ENCODE assay signal across 1 cellular context in the genomic region with DNA sequence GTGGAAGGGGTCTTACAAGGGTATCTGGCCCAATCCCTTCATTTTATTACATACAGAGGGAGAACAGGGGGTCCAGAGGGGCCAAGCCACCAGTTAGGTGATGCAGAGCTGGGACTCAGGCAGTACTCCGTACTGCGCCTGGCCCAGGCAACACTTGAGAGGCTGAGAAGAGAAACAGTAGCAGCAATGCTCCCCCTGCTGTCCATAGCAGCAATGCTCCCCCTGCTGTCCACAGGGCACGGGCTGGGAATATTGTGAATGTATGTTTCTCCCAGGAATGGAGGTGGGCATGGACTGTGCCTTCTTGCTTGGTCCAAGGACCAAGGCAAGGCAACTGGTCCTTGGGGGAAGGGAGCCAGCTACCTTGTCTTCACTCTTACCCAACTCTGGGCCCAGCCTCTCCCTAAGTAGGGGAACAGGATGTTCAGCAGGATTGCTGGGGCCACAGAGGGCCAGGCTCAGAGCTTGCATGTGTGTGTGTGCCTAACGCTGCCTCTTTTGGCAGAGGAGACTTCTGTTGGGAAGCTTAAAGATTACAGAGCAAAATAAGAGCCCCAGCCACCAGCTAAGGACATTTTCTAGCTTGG.
TF ChIP-seq lines count a peak whose summit lies in the region.

No MANE protein-coding gene starts in this region.

TF ChIP-seq in HepG2, 621 proteins besides CTCF, POLR2A, EP300 and RAD21 (continued from another document and continues in another):
- TF ChIP-seq, protein P1, sequence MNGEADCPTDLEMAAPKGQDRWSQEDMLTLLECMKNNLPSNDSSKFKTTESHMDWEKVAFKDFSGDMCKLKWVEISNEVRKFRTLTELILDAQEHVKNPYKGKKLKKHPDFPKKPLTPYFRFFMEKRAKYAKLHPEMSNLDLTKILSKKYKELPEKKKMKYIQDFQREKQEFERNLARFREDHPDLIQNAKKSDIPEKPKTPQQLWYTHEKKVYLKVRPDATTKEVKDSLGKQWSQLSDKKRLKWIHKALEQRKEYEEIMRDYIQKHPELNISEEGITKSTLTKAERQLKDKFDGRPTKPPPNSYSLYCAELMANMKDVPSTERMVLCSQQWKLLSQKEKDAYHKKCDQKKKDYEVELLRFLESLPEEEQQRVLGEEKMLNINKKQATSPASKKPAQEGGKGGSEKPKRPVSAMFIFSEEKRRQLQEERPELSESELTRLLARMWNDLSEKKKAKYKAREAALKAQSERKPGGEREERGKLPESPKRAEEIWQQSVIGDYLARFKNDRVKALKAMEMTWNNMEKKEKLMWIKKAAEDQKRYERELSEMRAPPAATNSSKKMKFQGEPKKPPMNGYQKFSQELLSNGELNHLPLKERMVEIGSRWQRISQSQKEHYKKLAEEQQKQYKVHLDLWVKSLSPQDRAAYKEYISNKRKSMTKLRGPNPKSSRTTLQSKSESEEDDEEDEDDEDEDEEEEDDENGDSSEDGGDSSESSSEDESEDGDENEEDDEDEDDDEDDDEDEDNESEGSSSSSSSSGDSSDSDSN (CRISPR knock-in tag; IDR thresholded peaks at IDR 0.05): no peak
- TF ChIP-seq ZNF770 (CRISPR knock-in tag; IDR thresholded peaks at IDR 0.05) (no peak), TCF7L2 (IDR thresholded peaks at IDR 0.05; ENCODE audit: low read depth, low read length) (no peak), HMGXB4 (CRISPR knock-in tag; IDR thresholded peaks at IDR 0.05; ENCODE audit: borderline replicate concordance in 1 of 2, low read depth in 1 of 2) (peak; percentile 65 to 90), ZNF556 (CRISPR knock-in tag; IDR thresholded peaks at IDR 0.05; ENCODE audit: borderline replicate concordance) (no peak), RFX1 (IDR thresholded peaks at IDR 0.05) (no peak), ZNF746 (CRISPR knock-in tag; IDR thresholded peaks at IDR 0.05) (no peak), HDAC1 (CRISPR knock-in tag; IDR thresholded peaks at IDR 0.05) (no peak), RBM22 (optimal IDR thresholded peaks at IDR 0.05; ENCODE audit: low read length) (no peak), KAT2B (IDR thresholded peaks at IDR 0.05; ENCODE audit: borderline replicate concordance, low read depth, low read length) (no peak), SOX6 (IDR thresholded peaks at IDR 0.05) (no peak), SOX6 (CRISPR knock-in tag; IDR thresholded peaks at IDR 0.05) (no peak; the same call in 1 of the 2 replicates), ZNF747 (CRISPR knock-in tag; IDR thresholded peaks at IDR 0.05; ENCODE audit: borderline replicate concordance) (no peak), ZNF674 (CRISPR knock-in tag; IDR thresholded peaks at IDR 0.05; ENCODE audit: low read depth) (no peak), ISL2 (CRISPR knock-in tag; IDR thresholded peaks at IDR 0.05) (no peak), ZNF121 (CRISPR knock-in tag; IDR thresholded peaks at IDR 0.05) (no peak), ZNF672 (CRISPR knock-in tag; IDR thresholded peaks at IDR 0.05) (no peak), POLR2AphosphoS2 (IDR thresholded peaks at IDR 0.05; ENCODE audit: low read depth, low read length) (no peak), PHF5A (CRISPR knock-in tag; IDR thresholded peaks at IDR 0.05; ENCODE audit: low read depth, unreplicated experiment) (no peak), ATF7 (IDR thresholded peaks at IDR 0.05) (no peak), ATF7 (CRISPR knock-in tag; IDR thresholded peaks at IDR 0.05) (no peak), RARG (CRISPR knock-in tag; IDR thresholded peaks at IDR 0.05; ENCODE audit: low read depth) (no peak), PAWR (CRISPR knock-in tag; IDR thresholded peaks at IDR 0.05; ENCODE audit: borderline replicate concordance) (no peak), KLF11 (CRISPR knock-in tag; IDR thresholded peaks at IDR 0.05) (no peak), PHB2 (IDR thresholded peaks at IDR 0.05; ENCODE audit: partially characterized antibody) (no peak), ZNF543 (CRISPR knock-in tag; IDR thresholded peaks at IDR 0.05) (no peak)
- TF ChIP-seq, protein P2, sequence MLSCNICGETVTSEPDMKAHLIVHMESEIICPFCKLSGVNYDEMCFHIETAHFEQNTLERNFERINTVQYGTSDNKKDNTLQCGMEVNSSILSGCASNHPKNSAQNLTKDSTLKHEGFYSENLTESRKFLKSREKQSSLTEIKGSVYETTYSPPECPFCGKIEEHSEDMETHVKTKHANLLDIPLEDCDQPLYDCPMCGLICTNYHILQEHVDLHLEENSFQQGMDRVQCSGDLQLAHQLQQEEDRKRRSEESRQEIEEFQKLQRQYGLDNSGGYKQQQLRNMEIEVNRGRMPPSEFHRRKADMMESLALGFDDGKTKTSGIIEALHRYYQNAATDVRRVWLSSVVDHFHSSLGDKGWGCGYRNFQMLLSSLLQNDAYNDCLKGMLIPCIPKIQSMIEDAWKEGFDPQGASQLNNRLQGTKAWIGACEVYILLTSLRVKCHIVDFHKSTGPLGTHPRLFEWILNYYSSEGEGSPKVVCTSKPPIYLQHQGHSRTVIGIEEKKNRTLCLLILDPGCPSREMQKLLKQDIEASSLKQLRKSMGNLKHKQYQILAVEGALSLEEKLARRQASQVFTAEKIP (CRISPR knock-in tag; IDR thresholded peaks at IDR 0.05; ENCODE audit: borderline replicate concordance): no peak
- TF ChIP-seq, protein P3, sequence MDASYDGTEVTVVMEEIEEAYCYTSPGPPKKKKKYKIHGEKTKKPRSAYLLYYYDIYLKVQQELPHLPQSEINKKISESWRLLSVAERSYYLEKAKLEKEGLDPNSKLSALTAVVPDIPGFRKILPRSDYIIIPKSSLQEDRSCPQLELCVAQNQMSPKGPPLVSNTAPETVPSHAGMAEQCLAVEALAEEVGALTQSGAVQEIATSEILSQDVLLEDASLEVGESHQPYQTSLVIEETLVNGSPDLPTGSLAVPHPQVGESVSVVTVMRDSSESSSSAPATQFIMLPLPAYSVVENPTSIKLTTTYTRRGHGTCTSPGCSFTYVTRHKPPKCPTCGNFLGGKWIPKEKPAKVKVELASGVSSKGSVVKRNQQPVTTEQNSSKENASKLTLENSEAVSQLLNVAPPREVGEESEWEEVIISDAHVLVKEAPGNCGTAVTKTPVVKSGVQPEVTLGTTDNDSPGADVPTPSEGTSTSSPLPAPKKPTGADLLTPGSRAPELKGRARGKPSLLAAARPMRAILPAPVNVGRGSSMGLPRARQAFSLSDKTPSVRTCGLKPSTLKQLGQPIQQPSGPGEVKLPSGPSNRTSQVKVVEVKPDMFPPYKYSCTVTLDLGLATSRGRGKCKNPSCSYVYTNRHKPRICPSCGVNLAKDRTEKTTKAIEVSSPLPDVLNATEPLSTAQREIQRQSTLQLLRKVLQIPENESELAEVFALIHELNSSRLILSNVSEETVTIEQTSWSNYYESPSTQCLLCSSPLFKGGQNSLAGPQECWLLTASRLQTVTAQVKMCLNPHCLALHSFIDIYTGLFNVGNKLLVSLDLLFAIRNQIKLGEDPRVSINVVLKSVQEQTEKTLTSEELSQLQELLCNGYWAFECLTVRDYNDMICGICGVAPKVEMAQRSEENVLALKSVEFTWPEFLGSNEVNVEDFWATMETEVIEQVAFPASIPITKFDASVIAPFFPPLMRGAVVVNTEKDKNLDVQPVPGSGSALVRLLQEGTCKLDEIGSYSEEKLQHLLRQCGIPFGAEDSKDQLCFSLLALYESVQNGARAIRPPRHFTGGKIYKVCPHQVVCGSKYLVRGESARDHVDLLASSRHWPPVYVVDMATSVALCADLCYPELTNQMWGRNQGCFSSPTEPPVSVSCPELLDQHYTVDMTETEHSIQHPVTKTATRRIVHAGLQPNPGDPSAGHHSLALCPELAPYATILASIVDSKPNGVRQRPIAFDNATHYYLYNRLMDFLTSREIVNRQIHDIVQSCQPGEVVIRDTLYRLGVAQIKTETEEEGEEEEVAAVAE (CRISPR knock-in tag; IDR thresholded peaks at IDR 0.05; ENCODE audit: borderline replicate concordance): no peak
- TF ChIP-seq, protein P4, sequence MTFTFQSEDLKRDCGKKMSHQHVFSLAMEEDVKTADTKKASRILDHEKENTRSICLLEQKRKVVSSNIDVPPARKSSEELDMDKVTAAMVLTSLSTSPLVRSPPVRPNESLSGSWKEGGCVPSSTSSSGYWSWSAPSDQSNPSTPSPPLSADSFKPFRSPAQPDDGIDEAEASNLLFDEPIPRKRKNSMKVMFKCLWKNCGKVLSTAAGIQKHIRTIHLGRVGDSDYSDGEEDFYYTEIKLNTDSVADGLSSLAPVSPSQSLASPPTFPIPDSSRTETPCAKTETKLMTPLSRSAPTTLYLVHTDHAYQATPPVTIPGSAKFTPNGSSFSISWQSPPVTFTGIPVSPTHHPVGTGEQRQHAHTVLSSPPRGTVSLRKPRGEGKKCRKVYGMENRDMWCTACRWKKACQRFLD (CRISPR knock-in tag; IDR thresholded peaks at IDR 0.05; ENCODE audit: borderline replicate concordance): 0 out of 2 replicates have a peak, but pooled peaks have one; percentile 73
- TF ChIP-seq, protein P5, sequence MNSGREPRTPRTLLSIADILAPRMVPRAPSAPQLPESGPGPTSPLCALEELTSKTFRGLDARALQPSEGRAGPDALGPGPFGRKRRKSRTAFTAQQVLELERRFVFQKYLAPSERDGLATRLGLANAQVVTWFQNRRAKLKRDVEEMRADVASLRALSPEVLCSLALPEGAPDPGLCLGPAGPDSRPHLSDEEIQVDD (CRISPR knock-in tag; IDR thresholded peaks at IDR 0.05; ENCODE audit: borderline replicate concordance): no peak
- TF ChIP-seq, protein P6, sequence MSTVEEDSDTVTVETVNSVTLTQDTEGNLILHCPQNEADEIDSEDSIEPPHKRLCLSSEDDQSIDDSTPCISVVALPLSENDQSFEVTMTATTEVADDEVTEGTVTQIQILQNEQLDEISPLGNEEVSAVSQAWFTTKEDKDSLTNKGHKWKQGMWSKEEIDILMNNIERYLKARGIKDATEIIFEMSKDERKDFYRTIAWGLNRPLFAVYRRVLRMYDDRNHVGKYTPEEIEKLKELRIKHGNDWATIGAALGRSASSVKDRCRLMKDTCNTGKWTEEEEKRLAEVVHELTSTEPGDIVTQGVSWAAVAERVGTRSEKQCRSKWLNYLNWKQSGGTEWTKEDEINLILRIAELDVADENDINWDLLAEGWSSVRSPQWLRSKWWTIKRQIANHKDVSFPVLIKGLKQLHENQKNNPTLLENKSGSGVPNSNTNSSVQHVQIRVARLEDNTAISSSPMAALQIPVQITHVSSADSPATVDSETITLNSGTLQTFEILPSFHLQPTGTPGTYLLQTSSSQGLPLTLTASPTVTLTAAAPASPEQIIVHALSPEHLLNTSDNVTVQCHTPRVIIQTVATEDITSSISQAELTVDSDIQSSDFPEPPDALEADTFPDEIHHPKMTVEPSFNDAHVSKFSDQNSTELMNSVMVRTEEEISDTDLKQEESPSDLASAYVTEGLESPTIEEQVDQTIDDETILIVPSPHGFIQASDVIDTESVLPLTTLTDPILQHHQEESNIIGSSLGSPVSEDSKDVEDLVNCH (CRISPR knock-in tag; IDR thresholded peaks at IDR 0.05): no peak
- TF ChIP-seq, protein P7, sequence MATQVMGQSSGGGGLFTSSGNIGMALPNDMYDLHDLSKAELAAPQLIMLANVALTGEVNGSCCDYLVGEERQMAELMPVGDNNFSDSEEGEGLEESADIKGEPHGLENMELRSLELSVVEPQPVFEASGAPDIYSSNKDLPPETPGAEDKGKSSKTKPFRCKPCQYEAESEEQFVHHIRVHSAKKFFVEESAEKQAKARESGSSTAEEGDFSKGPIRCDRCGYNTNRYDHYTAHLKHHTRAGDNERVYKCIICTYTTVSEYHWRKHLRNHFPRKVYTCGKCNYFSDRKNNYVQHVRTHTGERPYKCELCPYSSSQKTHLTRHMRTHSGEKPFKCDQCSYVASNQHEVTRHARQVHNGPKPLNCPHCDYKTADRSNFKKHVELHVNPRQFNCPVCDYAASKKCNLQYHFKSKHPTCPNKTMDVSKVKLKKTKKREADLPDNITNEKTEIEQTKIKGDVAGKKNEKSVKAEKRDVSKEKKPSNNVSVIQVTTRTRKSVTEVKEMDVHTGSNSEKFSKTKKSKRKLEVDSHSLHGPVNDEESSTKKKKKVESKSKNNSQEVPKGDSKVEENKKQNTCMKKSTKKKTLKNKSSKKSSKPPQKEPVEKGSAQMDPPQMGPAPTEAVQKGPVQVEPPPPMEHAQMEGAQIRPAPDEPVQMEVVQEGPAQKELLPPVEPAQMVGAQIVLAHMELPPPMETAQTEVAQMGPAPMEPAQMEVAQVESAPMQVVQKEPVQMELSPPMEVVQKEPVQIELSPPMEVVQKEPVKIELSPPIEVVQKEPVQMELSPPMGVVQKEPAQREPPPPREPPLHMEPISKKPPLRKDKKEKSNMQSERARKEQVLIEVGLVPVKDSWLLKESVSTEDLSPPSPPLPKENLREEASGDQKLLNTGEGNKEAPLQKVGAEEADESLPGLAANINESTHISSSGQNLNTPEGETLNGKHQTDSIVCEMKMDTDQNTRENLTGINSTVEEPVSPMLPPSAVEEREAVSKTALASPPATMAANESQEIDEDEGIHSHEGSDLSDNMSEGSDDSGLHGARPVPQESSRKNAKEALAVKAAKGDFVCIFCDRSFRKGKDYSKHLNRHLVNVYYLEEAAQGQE (IDR thresholded peaks at IDR 0.05; ENCODE audit: borderline replicate concordance in 1 of 2, low read depth in 1 of 2, low read length in 2 of 2): no peak
